ENCODE assay signal across 26 cellular contexts in the genomic region with DNA sequence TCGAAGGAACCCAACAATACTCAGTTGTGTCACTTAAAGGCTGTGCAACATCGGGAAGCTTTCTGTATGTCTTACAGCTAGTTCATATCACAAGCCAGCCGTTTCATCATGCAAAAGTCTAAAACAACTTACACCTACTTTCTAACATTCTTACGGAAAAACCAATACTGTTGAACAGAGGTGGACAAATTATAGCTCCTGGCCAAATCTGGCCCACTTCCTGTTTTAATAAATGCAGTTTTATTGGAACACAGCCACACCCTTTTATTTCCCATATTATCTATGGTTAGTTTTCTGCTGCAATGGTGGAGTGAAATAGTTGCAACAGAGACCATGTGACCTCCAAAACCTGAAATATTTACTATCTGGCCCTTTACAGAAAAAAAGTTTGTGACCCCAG.
"Had no signal": no experiment of that assay in that cellular context is flagged by ENCODE, and none has a peak within 500 bp of the region (broad histone marks: within the 10 kb centered on the region; RNA-seq: fewer than 3 reads in every experiment).

No MANE protein-coding gene starts in this region.

- H3K27ac ChIP-seq: epithelial cell of prostate, esophagus muscularis mucosa, gastroesophageal sphincter, left ventricle myocardium inferior, lower lobe of right lung, ovary, psoas muscle, right lobe of liver, tibial artery, upper lobe of left lung, uterus had no signal

- ATAC-seq: effector memory CD8-positive, alpha-beta T cell; gastroesophageal sphincter; left cardiac atrium; lower lobe of right lung; natural killer cell; psoas muscle had no signal

- H3K36me3 Mint-ChIP-seq: memory B cell; mesothelial cell of epicardium; natural killer cell; stimulated activated memory B cell treated with anti-CD40 and anti-IgM and Interleukin-4, amounts not matched to agents 10 μg/mL and 1 μg/mL and 100 μg/mL, for 72 hours had no signal

- H3K9me3 Mint-ChIP-seq: dendritic cell treated with granulocyte-macrophage colony-stimulating factor and Interleukin-4, amounts not matched to agents 40 ng/mL and 50 ng/mL, for 4 days; effector memory CD8-positive, alpha-beta T cell; memory B cell; mesothelial cell of epicardium; natural killer cell; stimulated activated memory B cell treated with anti-CD40 and anti-IgM and Interleukin-4, amounts not matched to agents 10 μg/mL and 1 μg/mL and 100 μg/mL, for 72 hours; stimulated activated naive CD8-positive, alpha-beta T cell treated with anti-CD3 and anti-CD28 coated beads, Interleukin-15, Interleukin-2, amounts not matched to agents 100 ng/mL and 50 ng/mL, for 24 hours had no signal

- H3K4me1 Mint-ChIP-seq: neural crest cell had no signal

- H3K27ac Mint-ChIP-seq: dendritic cell treated with granulocyte-macrophage colony-stimulating factor and Interleukin-4, amounts not matched to agents 40 ng/mL and 50 ng/mL, for 4 days; effector memory CD8-positive, alpha-beta T cell; memory B cell; mesothelial cell of epicardium; natural killer cell; stimulated activated memory B cell treated with anti-CD40 and anti-IgM and Interleukin-4, amounts not matched to agents 10 μg/mL and 1 μg/mL and 100 μg/mL, for 72 hours; stimulated activated naive CD8-positive, alpha-beta T cell treated with anti-CD3 and anti-CD28 coated beads, Interleukin-15, Interleukin-2, amounts not matched to agents 100 ng/mL and 50 ng/mL, for 24 hours had no signal

- H3K4me1 ChIP-seq: esophagus muscularis mucosa, gastroesophageal sphincter, left ventricle myocardium inferior, lower lobe of right lung, psoas muscle, right lobe of liver, tibial artery, upper lobe of left lung, uterus had no signal

- H3K27me3 ChIP-seq: esophagus muscularis mucosa, gastroesophageal sphincter, ovary, right lobe of liver, tibial artery, upper lobe of left lung, uterus had no signal

- H3K4me3 Mint-ChIP-seq: dendritic cell treated with granulocyte-macrophage colony-stimulating factor and Interleukin-4, amounts not matched to agents 40 ng/mL and 50 ng/mL, for 4 days; effector memory CD8-positive, alpha-beta T cell; memory B cell; mesothelial cell of epicardium; natural killer cell; neural crest cell; stimulated activated memory B cell treated with anti-CD40 and anti-IgM and Interleukin-4, amounts not matched to agents 10 μg/mL and 1 μg/mL and 100 μg/mL, for 72 hours; stimulated activated naive CD8-positive, alpha-beta T cell treated with anti-CD3 and anti-CD28 coated beads, Interleukin-15, Interleukin-2, amounts not matched to agents 100 ng/mL and 50 ng/mL, for 24 hours had no signal

- H3K9me3 ChIP-seq: esophagus muscularis mucosa, gastroesophageal sphincter, left ventricle myocardium inferior, lower lobe of right lung, psoas muscle, right lobe of liver, tibial artery, upper lobe of left lung, uterus had no signal

- DNase-seq: effector memory CD8-positive, alpha-beta T cell; glutamatergic neuron; kidney; left cardiac atrium; left ventricle myocardium inferior; lower lobe of right lung; natural killer cell; ovary; psoas muscle; retina; right lobe of liver; stimulated activated CD4-positive, alpha-beta T cell treated with anti-CD3 and anti-CD28 coated beads, Interleukin-15, amount 100 ng/mL, for 24 hours; stimulated activated CD4-positive, alpha-beta T cell treated with anti-CD3 and anti-CD28 coated beads, Interleukin-1b, Interleukin-23, amount 100 ng/mL, for 48 hours; stimulated activated CD4-positive, alpha-beta T cell treated with anti-CD3 and anti-CD28 coated beads, Interleukin-4, amount 100 ng/mL, for 24 hours; tibial artery; upper lobe of left lung; uterus had no signal

- H3K4me3 ChIP-seq: esophagus muscularis mucosa, gastroesophageal sphincter, left ventricle myocardium inferior, lower lobe of right lung, ovary, psoas muscle, right lobe of liver, tibial artery, upper lobe of left lung, uterus had no signal

- H3K36me3 ChIP-seq: esophagus muscularis mucosa, gastroesophageal sphincter, left ventricle myocardium inferior, lower lobe of right lung, ovary, right lobe of liver, tibial artery, upper lobe of left lung, uterus had no signal

- H3K27me3 Mint-ChIP-seq: dendritic cell treated with granulocyte-macrophage colony-stimulating factor and Interleukin-4, amounts not matched to agents 40 ng/mL and 50 ng/mL, for 4 days; effector memory CD8-positive, alpha-beta T cell; stimulated activated memory B cell treated with anti-CD40 and anti-IgM and Interleukin-4, amounts not matched to agents 10 μg/mL and 1 μg/mL and 100 μg/mL, for 72 hours; stimulated activated naive CD8-positive, alpha-beta T cell treated with anti-CD3 and anti-CD28 coated beads, Interleukin-15, Interleukin-2, amounts not matched to agents 100 ng/mL and 50 ng/mL, for 24 hours had no signal
